Comparison of ENCODE assay signal across 1 cellular context in genomic region chr5:68245325-68245724, GRCh38.
TF ChIP-seq lines count a peak whose summit lies in the region.

No MANE protein-coding gene starts in this region.

TF ChIP-seq in HepG2, 621 proteins besides CTCF, POLR2A, EP300 and RAD21:
- TF ChIP-seq TRIM24 (CRISPR knock-in tag; IDR thresholded peaks at IDR 0.05) = no peak
- no peak for TF ChIP-seq RELA (CRISPR knock-in tag; IDR thresholded peaks at IDR 0.05)
- TF ChIP-seq SOX5 (CRISPR knock-in tag; IDR thresholded peaks at IDR 0.05; ENCODE audit: borderline replicate concordance) = no peak
- TF ChIP-seq KLF15 (CRISPR knock-in tag; IDR thresholded peaks at IDR 0.05; ENCODE audit: borderline replicate concordance) = no peak
- no peak for TF ChIP-seq CEBPG (CRISPR knock-in tag; IDR thresholded peaks at IDR 0.05)
- no peak for TF ChIP-seq KMT2A (CRISPR knock-in tag; IDR thresholded peaks at IDR 0.05)
- TF ChIP-seq ATF7-NPFF (CRISPR knock-in tag; IDR thresholded peaks at IDR 0.05; ENCODE audit: low read depth) = no peak
- no peak for TF ChIP-seq TCF7 (IDR thresholded peaks at IDR 0.05; ENCODE audit: low read depth)
- TF ChIP-seq HMG20A (CRISPR knock-in tag; IDR thresholded peaks at IDR 0.05; ENCODE audit: borderline replicate concordance) = no peak
- no peak for TF ChIP-seq TCF7L2 (IDR thresholded peaks at IDR 0.05; ENCODE audit: low read depth, low read length)
- no peak for TF ChIP-seq ZNF180 (CRISPR knock-in tag; IDR thresholded peaks at IDR 0.05; ENCODE audit: borderline replicate concordance, low read depth)
- TF ChIP-seq FIP1L1 (IDR thresholded peaks at IDR 0.05; ENCODE audit: borderline replicate concordance, insufficient read depth, low read depth, low read length) = no peak
- no peak for TF ChIP-seq UBTF (CRISPR knock-in tag; IDR thresholded peaks at IDR 0.05)
TF ChIP-seq in HepG2: peak in this region for 0.
